In genomic region chr11:72266960-72267359, GRCh38 we compare ENCODE assay signal across 20 cellular contexts. TPM values are rescaled to one million over a fixed set of nuclear protein-coding genes. Genes with fewer than 3 reads are reported as not detected.
"Had no signal": no experiment of that assay in that cellular context is flagged by ENCODE, and none has a peak within 500 bp of the region (broad histone marks: within the 10 kb centered on the region; RNA-seq: fewer than 3 reads in every experiment).

No MANE protein-coding gene starts in this region.

RNA-seq across cellular contexts. Expression of gene PHOX2A, which starts 23.0 kb away (rescaled TPM):
- total RNA-seq: activated B cell treated with CpG ODN at 0.5 μM for 24 hours; activated CD4-positive, alpha-beta memory T cell treated with anti-CD3 and anti-CD28 coated beads for 36 hours; activated CD4-positive, alpha-beta T cell treated with anti-CD3 and anti-CD28 coated beads, Interleukin-2, amount 10 ng/mL, durations not matched to agents 24 days and 14 days; activated CD8-positive, alpha-beta memory T cell treated with anti-CD3 and anti-CD28 coated beads for 36 hours; activated CD8-positive, alpha-beta T cell treated with anti-CD3 and anti-CD28 coated beads for 36 hours; activated naive CD4-positive, alpha-beta T cell treated with anti-CD3 and anti-CD28 coated beads for 36 hours; activated naive CD4-positive, alpha-beta T cell treated with anti-CD3 and anti-CD28 coated beads, Interleukin-2, amount 50 U/mL, for 72 hours; activated naive CD8-positive, alpha-beta T cell treated with anti-CD3 and anti-CD28 coated beads for 36 hours; activated T-cell treated with anti-CD3 and anti-CD28 coated beads, Interleukin-2, amount 50 U/mL, for 4 hours; activated T-cell treated with anti-CD3 and anti-CD28 coated beads, Interleukin-2, amount 50 U/mL, for 72 hours; activated T-helper 1 cell treated with anti-CD3 and anti-CD28 coated beads, Interleukin-12 subunit alpha, Interleukin-12 subunit beta, Interleukin-2, Interleukin-4 antibody, amounts not matched to agents 30 ng/mL and 10 ng/mL and 1 ng/mL, durations not matched to agents 14 hours and 24 hours and 36 hours; activated T-helper 17 cell treated with anti-CD3 and anti-CD28 coated beads, Interleukin-2, amount 50 U/mL, for 72 hours; aorta; astrocyte; body of pancreas; breast epithelium; cardiac septum; cerebellum; T-helper 17 cell; T-helper 2 cell treated with Interferon-gamma antibody and Interleukin-4, amounts not matched to agents 100 ng/mL and 5 ng/mL, for 36 hours had no signal

RNA-seq across cellular contexts. Expression of gene FOLR2, which starts 50.4 kb away (rescaled TPM):
- total RNA-seq: activated CD4-positive, alpha-beta memory T cell treated with anti-CD3 and anti-CD28 coated beads for 36 hours; activated CD4-positive, alpha-beta T cell treated with anti-CD3 and anti-CD28 coated beads, Interleukin-2, amount 10 ng/mL, durations not matched to agents 24 days and 14 days; activated CD8-positive, alpha-beta memory T cell treated with anti-CD3 and anti-CD28 coated beads for 36 hours; activated CD8-positive, alpha-beta T cell treated with anti-CD3 and anti-CD28 coated beads for 36 hours; activated naive CD4-positive, alpha-beta T cell treated with anti-CD3 and anti-CD28 coated beads for 36 hours; activated naive CD4-positive, alpha-beta T cell treated with anti-CD3 and anti-CD28 coated beads, Interleukin-2, amount 50 U/mL, for 72 hours; activated naive CD8-positive, alpha-beta T cell treated with anti-CD3 and anti-CD28 coated beads for 36 hours; activated T-cell treated with anti-CD3 and anti-CD28 coated beads, Interleukin-2, amount 50 U/mL, for 4 hours; activated T-cell treated with anti-CD3 and anti-CD28 coated beads, Interleukin-2, amount 50 U/mL, for 72 hours; activated T-helper 1 cell treated with anti-CD3 and anti-CD28 coated beads, Interleukin-12 subunit alpha, Interleukin-12 subunit beta, Interleukin-2, Interleukin-4 antibody, amounts not matched to agents 30 ng/mL and 10 ng/mL and 1 ng/mL, durations not matched to agents 14 hours and 24 hours and 36 hours; activated T-helper 17 cell treated with anti-CD3 and anti-CD28 coated beads, Interleukin-2, amount 50 U/mL, for 72 hours; astrocyte; T-helper 17 cell; T-helper 2 cell treated with Interferon-gamma antibody and Interleukin-4, amounts not matched to agents 100 ng/mL and 5 ng/mL, for 36 hours had no signal
